Comparison of ENCODE assay signal across 1 cellular context in genomic region chr6:129661478-129662405, GRCh38.
TF ChIP-seq lines count a peak whose summit lies in the region.

No MANE protein-coding gene starts in this region.

TF ChIP-seq in SK-N-SH treated with all-trans-retinoic acid at 6 μM for 48 hours, 23 proteins besides CTCF, POLR2A, EP300 and RAD21 (continued from another document):
- TF ChIP-seq TSHZ2 (CRISPR knock-in tag; IDR thresholded peaks at IDR 0.05) (no peak), ZNF565 (CRISPR knock-in tag; conservative IDR thresholded peaks at IDR 0.05; ENCODE audit: low read depth) (no peak), PPARA (CRISPR knock-in tag; IDR thresholded peaks at IDR 0.05; ENCODE audit: borderline replicate concordance) (no peak), ZNF70 (CRISPR knock-in tag; IDR thresholded peaks at IDR 0.05) (no peak), RARB (CRISPR knock-in tag; IDR thresholded peaks at IDR 0.05) (no peak), ESRRG (CRISPR knock-in tag; IDR thresholded peaks at IDR 0.05) (no peak), TCF4 (CRISPR knock-in tag; IDR thresholded peaks at IDR 0.05; ENCODE audit: borderline replicate concordance) (no peak), ARNTL (CRISPR knock-in tag; IDR thresholded peaks at IDR 0.05; ENCODE audit: borderline replicate concordance, low read depth) (no peak), TOX (CRISPR knock-in tag; IDR thresholded peaks at IDR 0.05; ENCODE audit: borderline replicate concordance) (no peak), SNAI2 (CRISPR knock-in tag; IDR thresholded peaks at IDR 0.05) (no peak), ZFP30 (CRISPR knock-in tag; IDR thresholded peaks at IDR 0.05) (no peak)
TF ChIP-seq in SK-N-SH treated with all-trans-retinoic acid at 6 μM for 48 hours: peak in this region for 0.
